In the genomic region with DNA sequence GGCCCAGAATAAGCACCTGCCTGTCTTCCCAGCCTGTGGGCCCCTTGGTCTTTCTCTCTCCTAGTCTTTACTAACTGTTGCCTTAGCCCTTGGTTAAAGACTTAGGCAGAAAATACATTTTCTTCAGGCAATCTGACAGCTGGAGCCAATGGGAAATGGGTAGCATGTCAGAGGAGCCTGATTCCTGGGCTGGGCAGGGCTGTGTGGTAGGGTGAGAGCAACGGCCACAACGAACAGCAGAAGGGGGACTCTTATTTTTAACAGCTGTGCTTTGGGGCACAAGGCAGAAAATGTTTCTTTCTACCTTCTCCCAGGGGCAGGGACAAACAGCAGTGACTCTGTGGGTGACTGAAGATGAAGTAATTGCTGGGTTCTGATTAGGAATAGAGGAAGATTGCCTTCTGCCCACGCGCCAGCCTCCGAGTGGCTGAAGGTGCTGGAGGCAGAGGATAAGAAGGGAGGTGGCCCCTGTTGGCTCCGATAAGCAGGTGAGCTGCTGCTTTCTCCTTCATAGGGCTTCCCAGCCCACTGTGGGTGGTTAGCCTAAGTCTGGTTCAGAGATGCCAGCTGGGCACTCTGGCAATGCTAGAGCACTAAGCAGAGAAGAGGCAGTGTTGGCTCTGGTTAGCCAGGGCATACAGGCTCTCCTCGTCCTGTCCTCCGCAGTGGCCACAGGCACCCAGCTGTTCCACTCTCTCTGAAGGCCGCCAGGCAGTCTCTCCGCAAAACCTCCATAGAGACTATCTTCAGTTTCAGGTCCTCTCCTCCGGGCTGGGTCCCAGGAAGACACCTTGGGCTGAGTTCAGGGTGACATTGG, we compare ENCODE assay signal across 8 cellular contexts. TPM values are rescaled to one million over a fixed set of nuclear protein-coding genes. Genes with fewer than 3 reads are reported as not detected.
DNase-seq lines count a peak whose midpoint lies in the region; ATAC-seq, FAIRE-seq and TF ChIP-seq lines count a peak whose summit lies in the region.

No MANE protein-coding gene starts in this region.

- H3K4me1 ChIP-seq in ACC112 (ENCODE audit: control insufficient read depth, insufficient read depth, low read length, unreplicated experiment): peaks cover 64% of the 10 kb centered on the region
- H3K4me1 ChIP-seq in kidney (ENCODE audit: control insufficient read depth in 1 of 2, insufficient read depth in 1 of 2, low read depth in 1 of 2, low read length in 2 of 2): peaks cover 5 to 28% of the 10 kb centered on the region in 2 donors

- H3K4me3 ChIP-seq in ACC112 (ENCODE audit: low read depth, low read length) (peak overlapping the region; percentile 76), kidney (ENCODE audit: low read length in 2 of 2) (no peak overlapping the region)

- no peaks in the 10 kb centered on the region for H3K9me3 ChIP-seq in kidney (ENCODE audit: control insufficient read depth in 1 of 2, low read length in 2 of 2)

- H3K27me3 Mint-ChIP-seq in activated T-helper 1 cell treated with anti-CD3 and anti-CD28 coated beads, Interleukin-12 subunit alpha, Interleukin-12 subunit beta, Interleukin-2, Interleukin-4 antibody, amounts not matched to agents 30 ng/mL and 10 ng/mL and 1 ng/mL, durations not matched to agents 14 hours and 24 hours and 36 hours (ENCODE audit: insufficient read depth): peaks cover 39% of the 10 kb centered on the region

- H3K36me3 Mint-ChIP-seq in activated T-helper 1 cell treated with anti-CD3 and anti-CD28 coated beads, Interleukin-12 subunit alpha, Interleukin-12 subunit beta, Interleukin-2, Interleukin-4 antibody, amounts not matched to agents 30 ng/mL and 10 ng/mL and 1 ng/mL, durations not matched to agents 14 hours and 24 hours and 36 hours (ENCODE audit: low read depth): peaks cover 4% of the 10 kb centered on the region

- peaks cover 5% of the 10 kb centered on the region; the same call in 1 of the 2 replicates for H3K27me3 ChIP-seq in ACC112 (ENCODE audit: insufficient read depth, low read length)

- H3K36me3 ChIP-seq in ACC112 (ENCODE audit: insufficient read depth, low read length): no peaks in the 10 kb centered on the region
- H3K36me3 ChIP-seq in kidney (ENCODE audit: control insufficient read depth in 1 of 2, insufficient read depth in 2 of 2, low read length in 2 of 2): no peaks in the 10 kb centered on the region

- no peak for TF ChIP-seq CTCF in kidney (IDR thresholded peaks at IDR 0.05; ENCODE audit: borderline replicate concordance, extremely low read depth, insufficient read depth)

- H2AFZ ChIP-seq in ACC112 (ENCODE audit: low read length, unreplicated experiment): no peak overlapping the region

- ATAC-seq in GM21447 (IDR thresholded peaks at IDR 0.05; ENCODE audit: unreplicated experiment) (peak; percentile 28), HG03439 (IDR thresholded peaks at IDR 0.05; ENCODE audit: unreplicated experiment) (no peak), GM19395 (IDR thresholded peaks at IDR 0.05; ENCODE audit: unreplicated experiment) (no peak)

- no peak overlapping the region for H3K9ac ChIP-seq in kidney (ENCODE audit: low read length in 2 of 2)

- intact Hi-C loops in activated T-helper 1 cell treated with anti-CD3 and anti-CD28 coated beads, Interleukin-12 subunit alpha, Interleukin-12 subunit beta, Interleukin-2, Interleukin-4 antibody, amounts not matched to agents 30 ng/mL and 10 ng/mL and 1 ng/mL, durations not matched to agents 14 hours and 24 hours and 36 hours (cut with micrococcal nuclease): loop anchor here (2.0 to 5.0 kb wide), 3 partner anchors 117 to 874 kb away; a partner anchor contains a TSS
- intact Hi-C loops in kidney (cut with DNase I): no loop called here

- DNase-seq in activated T-helper 1 cell treated with anti-CD3 and anti-CD28 coated beads, Interleukin-12 subunit alpha, Interleukin-12 subunit beta, Interleukin-2, Interleukin-4 antibody, amounts not matched to agents 30 ng/mL and 10 ng/mL and 1 ng/mL, durations not matched to agents 14 hours and 24 hours and 36 hours (ENCODE audit: low spot score): no peak
- DNase-seq in kidney (peak; percentile 69), AML-193 (lab: John Stamatoyannopoulos, UW) (no peak), T-helper 9 cell (no peak)

- no peak for FAIRE-seq in kidney (lab: Jason Lieb, UNC)

- no peaks in the 10 kb centered on the region for H3K79me2 ChIP-seq in ACC112 (ENCODE audit: control insufficient read depth, insufficient read depth, low read length, unreplicated experiment)

- peaks cover 41% of the 10 kb centered on the region for H3K4me1 Mint-ChIP-seq in activated T-helper 1 cell treated with anti-CD3 and anti-CD28 coated beads, Interleukin-12 subunit alpha, Interleukin-12 subunit beta, Interleukin-2, Interleukin-4 antibody, amounts not matched to agents 30 ng/mL and 10 ng/mL and 1 ng/mL, durations not matched to agents 14 hours and 24 hours and 36 hours (ENCODE audit: low read depth)

- H3K27ac ChIP-seq in ACC112 (ENCODE audit: low read depth, low read length): no peak overlapping the region
- no peak overlapping the region for H3K27ac ChIP-seq in kidney (ENCODE audit: low read depth in 2 of 2, low read length in 2 of 2)

- H3K27ac Mint-ChIP-seq in activated T-helper 1 cell treated with anti-CD3 and anti-CD28 coated beads, Interleukin-12 subunit alpha, Interleukin-12 subunit beta, Interleukin-2, Interleukin-4 antibody, amounts not matched to agents 30 ng/mL and 10 ng/mL and 1 ng/mL, durations not matched to agents 14 hours and 24 hours and 36 hours: peak overlapping the region; percentile 55

- H3K4me3 Mint-ChIP-seq in activated T-helper 1 cell treated with anti-CD3 and anti-CD28 coated beads, Interleukin-12 subunit alpha, Interleukin-12 subunit beta, Interleukin-2, Interleukin-4 antibody, amounts not matched to agents 30 ng/mL and 10 ng/mL and 1 ng/mL, durations not matched to agents 14 hours and 24 hours and 36 hours: peak overlapping the region; percentile 86

- no peaks in the 10 kb centered on the region for H3K9me3 Mint-ChIP-seq in activated T-helper 1 cell treated with anti-CD3 and anti-CD28 coated beads, Interleukin-12 subunit alpha, Interleukin-12 subunit beta, Interleukin-2, Interleukin-4 antibody, amounts not matched to agents 30 ng/mL and 10 ng/mL and 1 ng/mL, durations not matched to agents 14 hours and 24 hours and 36 hours

RNA-seq across cellular contexts. Expression of a gene that starts 1.5 kb away (rescaled TPM):
- total RNA-seq in activated T-helper 1 cell treated with anti-CD3 and anti-CD28 coated beads, Interleukin-12 subunit alpha, Interleukin-12 subunit beta, Interleukin-2, Interleukin-4 antibody, amounts not matched to agents 30 ng/mL and 10 ng/mL and 1 ng/mL, durations not matched to agents 14 hours and 24 hours and 36 hours: 0.26 and 0.39 TPM in 2 replicates
- 0.82 TPM for total RNA-seq in kidney
- polyA plus RNA-seq in kidney (ENCODE audit: insufficient read depth, low read depth, low replicate concordance): 0.88 TPM

RNA-seq across cellular contexts. Expression of a gene that starts 9.4 kb away (rescaled TPM):
- 17.8 and 19.1 TPM in 2 replicates for total RNA-seq in activated T-helper 1 cell treated with anti-CD3 and anti-CD28 coated beads, Interleukin-12 subunit alpha, Interleukin-12 subunit beta, Interleukin-2, Interleukin-4 antibody, amounts not matched to agents 30 ng/mL and 10 ng/mL and 1 ng/mL, durations not matched to agents 14 hours and 24 hours and 36 hours
- 12.2 TPM for total RNA-seq in kidney
- 8.5 TPM for polyA plus RNA-seq in kidney (ENCODE audit: insufficient read depth, low read depth, low replicate concordance)

RNA-seq across cellular contexts. Expression of a gene that starts 19.7 kb away (rescaled TPM):
- total RNA-seq in activated T-helper 1 cell treated with anti-CD3 and anti-CD28 coated beads, Interleukin-12 subunit alpha, Interleukin-12 subunit beta, Interleukin-2, Interleukin-4 antibody, amounts not matched to agents 30 ng/mL and 10 ng/mL and 1 ng/mL, durations not matched to agents 14 hours and 24 hours and 36 hours: 78.4 and 79.1 TPM in 2 replicates
- total RNA-seq in kidney: 90.2 TPM
- polyA plus RNA-seq in kidney (ENCODE audit: insufficient read depth, low read depth, low replicate concordance): 28.3 TPM

RNA-seq across cellular contexts. Expression of a gene that starts 50.7 kb away (rescaled TPM):
- not detected in 2 replicates for total RNA-seq in activated T-helper 1 cell treated with anti-CD3 and anti-CD28 coated beads, Interleukin-12 subunit alpha, Interleukin-12 subunit beta, Interleukin-2, Interleukin-4 antibody, amounts not matched to agents 30 ng/mL and 10 ng/mL and 1 ng/mL, durations not matched to agents 14 hours and 24 hours and 36 hours
- 785 TPM for total RNA-seq in kidney
- polyA plus RNA-seq in kidney (ENCODE audit: insufficient read depth, low read depth, low replicate concordance): 361 TPM
